16 cellular contexts compared by ENCODE assay signal in the genomic region with DNA sequence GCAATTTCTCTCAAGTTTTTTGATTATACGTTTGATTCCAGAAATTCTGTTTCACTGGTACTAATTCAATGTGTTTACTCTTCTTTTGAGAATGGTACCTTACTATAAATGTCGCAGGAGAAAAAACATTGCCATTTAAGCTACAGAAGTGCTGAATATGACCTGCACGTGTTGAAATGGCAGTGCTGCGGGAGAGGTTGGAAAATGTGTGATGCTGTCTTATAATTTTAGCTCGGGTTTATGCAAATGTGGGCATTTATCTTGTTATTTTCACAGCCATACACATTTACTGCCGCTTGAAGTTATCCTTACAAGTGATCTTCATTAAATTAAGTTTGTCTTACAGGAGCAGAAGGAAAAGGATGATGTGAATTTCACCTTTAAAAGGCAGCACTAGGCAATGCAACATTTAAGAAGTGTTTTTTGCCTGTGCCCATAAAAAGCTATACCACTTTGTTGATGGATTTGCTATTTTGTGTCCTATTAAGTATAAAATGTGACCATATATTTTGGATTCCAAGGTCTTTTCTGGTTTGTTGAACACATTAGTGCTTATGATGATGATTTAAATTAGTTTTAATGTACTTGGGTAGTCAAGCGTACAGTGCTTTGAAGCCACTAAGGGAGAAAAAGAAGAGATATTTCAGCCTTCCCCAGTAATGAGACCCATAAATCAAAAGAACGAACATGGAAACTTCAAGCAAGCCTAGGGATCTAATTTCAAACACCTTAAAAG.
DNase-seq lines count a peak whose midpoint lies in the region; TF ChIP-seq lines count a peak whose summit lies in the region.
"Had no signal": no experiment of that assay in that cellular context is flagged by ENCODE, and none has a peak within 500 bp of the region (broad histone marks: within the 10 kb centered on the region; RNA-seq: fewer than 3 reads in every experiment).

No MANE protein-coding gene starts in this region.

- H3K79me2 ChIP-seq in hepatocyte: no peaks in the 10 kb centered on the region

- peaks cover 8% of the 10 kb centered on the region for H3K4me1 ChIP-seq in hepatocyte (ENCODE audit: insufficient read depth)
- peaks cover 9% of the 10 kb centered on the region for H3K4me1 ChIP-seq in stomach smooth muscle (ENCODE audit: control insufficient read depth, insufficient read depth, low read length)

- no peaks in the 10 kb centered on the region for H4K20me1 ChIP-seq in hepatocyte (ENCODE audit: insufficient read depth, poor library complexity, severe bottlenecking)

- H3K27ac ChIP-seq in hepatocyte (peak overlapping the region; percentile 10), stomach smooth muscle (ENCODE audit: low read length) (peak overlapping the region; percentile 78)
- H3K27ac ChIP-seq: neutrophil had no signal

- no peak overlapping the region for H3K4me2 ChIP-seq in hepatocyte

- DNase-seq in NCI-H1105 treated with DMSO at 0.1 percent for 48 hours (lab: John Stamatoyannopoulos, UW) (peak; percentile 2), NCI-H1105 (lab: John Stamatoyannopoulos, UW) (no peak), NCI-H2227 treated with DMSO at 0.1 percent for 48 hours (lab: John Stamatoyannopoulos, UW) (peak; percentile 44), hepatocyte (ENCODE audit: low spot score) (no peak), glomerular visceral epithelial cell (ENCODE audit: extremely low spot score) (no peak), hepatic stellate cell (ENCODE audit: low spot score) (no peak), AG20443 (ENCODE audit: low spot score) (no peak)
- DNase-seq: 8988T; activated CD4-positive, alpha-beta T cell treated with anti-CD3 and anti-CD28 coated beads, Interleukin-2, amount 10 ng/mL, durations not matched to agents 24 days and 14 days; activated naive CD4-positive, alpha-beta T cell treated with anti-CD3 and anti-CD28 coated beads for 36 hours; kidney; NCI-H226; stimulated activated CD4-positive, alpha-beta T cell treated with anti-CD3 and anti-CD28 coated beads, Interleukin-4, amount 100 ng/mL, for 24 hours; stimulated activated CD8-positive, alpha-beta memory T cell treated with anti-CD3 and anti-CD28 coated beads, Interleukin-4, amount 100 ng/mL, for 48 hours had no signal

- H3K27me3 ChIP-seq in hepatocyte (no peaks in the 10 kb centered on the region), stomach smooth muscle (ENCODE audit: control insufficient read depth in 1 of 2, insufficient read depth in 2 of 2, low read length in 2 of 2) (no peaks in the 10 kb centered on the region)
- H3K27me3 ChIP-seq: neutrophil had no signal

- 73% methylated on average over 8 of the region's 8 CpGs for WGBS in hepatocyte (ENCODE audit: low lambda C conversion rate, missing lambda C conversion rate)

- H3K9me2 ChIP-seq in hepatocyte (replicated peaks; ENCODE audit: insufficient read depth): no peaks in the 10 kb centered on the region

- H3K36me3 ChIP-seq in hepatocyte (replicated peaks; ENCODE audit: insufficient read depth, low read depth): no peaks in the 10 kb centered on the region
- no peaks in the 10 kb centered on the region for H3K36me3 ChIP-seq in stomach smooth muscle (ENCODE audit: control insufficient read depth in 2 of 2, insufficient read depth in 2 of 2, low read length in 2 of 2)
- H3K36me3 ChIP-seq: neutrophil had no signal

- H3K9me3 ChIP-seq in hepatocyte (ENCODE audit: low read depth): no peaks in the 10 kb centered on the region
- no peaks in the 10 kb centered on the region for H3K9me3 ChIP-seq in stomach smooth muscle (ENCODE audit: control insufficient read depth in 2 of 2, low read length in 2 of 2)
- H3K9me3 ChIP-seq: neutrophil had no signal

- no peak overlapping the region for H2AFZ ChIP-seq in hepatocyte

- no peak for TF ChIP-seq CTCF in hepatocyte (IDR thresholded peaks at IDR 0.05; ENCODE audit: poor library complexity)

- H3K9ac ChIP-seq in stomach smooth muscle (ENCODE audit: low read length in 2 of 2): peak overlapping the region in 1 of 2 donors; percentile 34

- H3K4me3 ChIP-seq in hepatocyte (no peak overlapping the region), stomach smooth muscle (ENCODE audit: low read length in 2 of 2) (peak overlapping the region in 1 of 2 donors; percentile 3)

Comparison
In these comparisons a context has a peak if more than half of its experiments do, and no peak if none do; other contexts are left out.
1. DNase-seq: peak in NCI-H1105 treated with DMSO at 0.1 percent for 48 hours (single experiment) and NCI-H2227 treated with DMSO at 0.1 percent for 48 hours (single experiment); none in NCI-H1105 (single experiment), hepatocyte (single experiment), glomerular visceral epithelial cell (single experiment), hepatic stellate cell (single experiment) and AG20443 (single experiment).